Comparison of ENCODE assay signal across 1 cellular context in the genomic region with DNA sequence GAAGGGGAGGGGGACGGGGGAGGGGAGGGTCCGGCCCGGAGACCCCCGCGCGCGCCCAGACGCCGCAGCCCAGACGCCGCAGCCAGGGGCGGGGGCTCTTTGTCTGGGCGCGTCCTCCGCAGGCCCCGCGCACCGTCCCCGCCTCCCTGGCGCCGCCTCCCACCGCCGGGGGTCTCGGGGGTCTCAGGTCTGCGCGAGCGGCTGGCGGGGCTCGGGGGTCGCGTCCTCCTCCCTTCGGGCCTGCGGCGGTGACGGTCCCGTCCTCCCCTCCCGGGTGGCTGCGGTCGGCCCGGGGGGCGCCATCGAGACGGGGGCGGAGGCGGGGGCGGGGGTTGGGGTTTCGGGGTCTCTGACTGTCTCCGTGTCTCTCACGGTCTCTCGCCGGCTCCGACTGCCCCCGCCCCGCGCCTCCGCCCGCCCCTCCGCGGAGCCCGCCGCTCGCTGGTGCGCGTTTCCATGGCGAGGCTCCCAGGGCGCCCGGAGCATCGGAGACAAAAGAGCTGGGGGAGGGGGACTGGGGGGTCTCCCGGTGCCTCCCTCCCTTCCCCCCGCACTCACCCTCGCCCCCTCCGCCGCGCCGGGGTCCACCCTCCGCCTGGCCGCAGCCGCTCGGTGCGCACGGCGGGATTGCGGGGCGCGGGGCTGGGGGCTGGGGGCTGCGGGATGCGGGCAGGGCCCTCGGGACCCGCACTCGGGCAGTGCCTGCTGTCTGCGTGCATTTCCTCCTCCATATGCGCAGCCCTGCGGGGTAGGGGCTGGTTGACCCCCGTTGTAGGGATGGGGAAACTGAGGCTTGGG.
TF ChIP-seq lines count a peak whose summit lies in the region.

No MANE protein-coding gene starts in this region.

TF ChIP-seq in endothelial cell of umbilical vein, 7 proteins besides CTCF, POLR2A, EP300 and RAD21:
- no peak for TF ChIP-seq JUN (IDR thresholded peaks at IDR 0.05; ENCODE audit: borderline replicate concordance, insufficient read depth, insufficient read length, low read depth)
- TF ChIP-seq, protein P1, sequence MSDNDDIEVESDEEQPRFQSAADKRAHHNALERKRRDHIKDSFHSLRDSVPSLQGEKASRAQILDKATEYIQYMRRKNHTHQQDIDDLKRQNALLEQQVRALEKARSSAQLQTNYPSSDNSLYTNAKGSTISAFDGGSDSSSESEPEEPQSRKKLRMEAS (IDR thresholded peaks at IDR 0.05; ENCODE audit: insufficient read depth, insufficient read length), result no peak
- TF ChIP-seq EZH2 (IDR thresholded peaks at IDR 0.05; ENCODE audit: borderline replicate concordance, low read depth, low read length, severe bottlenecking), result peak; percentile 78
TF ChIP-seq in endothelial cell of umbilical vein: peak in this region for 1.
